ENCODE assay signal across 18 cellular contexts in genomic region chr20:17605131-17605660, GRCh38. TPM values are rescaled to one million over a fixed set of nuclear protein-coding genes. Genes with fewer than 3 reads are reported as not detected.
DNase-seq lines count a peak whose midpoint lies in the region; ATAC-seq and TF ChIP-seq lines count a peak whose summit lies in the region.
"Had no signal": no experiment of that assay in that cellular context is flagged by ENCODE, and none has a peak within 500 bp of the region (broad histone marks: within the 10 kb centered on the region; RNA-seq: fewer than 3 reads in every experiment).

No MANE protein-coding gene starts in this region.

- no peak overlapping the region for H2BK12ac ChIP-seq in neuronal stem cell (ENCODE audit: low read length)

- H3K4me3 Mint-ChIP-seq in osteocyte (ENCODE audit: unreplicated experiment) = no peak overlapping the region
- H3K4me3 Mint-ChIP-seq: activated CD4-positive, alpha-beta T cell treated with anti-CD3 and anti-CD28 coated beads for 36 hours; naive B cell had no signal

- H2AFZ ChIP-seq in neuronal stem cell (ENCODE audit: low read length) = no peak overlapping the region

- no peaks in the 10 kb centered on the region for H3K27me3 ChIP-seq in neuronal stem cell (ENCODE audit: control insufficient read depth in 3 of 3, insufficient read depth in 3 of 3, low read depth in 1 of 3, low read length in 3 of 3)
- H3K27me3 ChIP-seq: right atrium auricular region had no signal

- peaks cover 5 to 76% of the 10 kb centered on the region in 2 donors for H3K36me3 ChIP-seq in neuronal stem cell (replicated peaks in 1 of 2; ENCODE audit: control insufficient read depth in 2 of 2, insufficient read depth in 2 of 2, low read length in 2 of 2)

- ATAC-seq in HG03196 (IDR thresholded peaks at IDR 0.05; ENCODE audit: unreplicated experiment) (no peak), HG03354 (IDR thresholded peaks at IDR 0.05; ENCODE audit: poor library complexity, severe bottlenecking, unreplicated experiment) (no peak), HG02759 (IDR thresholded peaks at IDR 0.05; ENCODE audit: unreplicated experiment) (no peak)
- ATAC-seq: activated CD4-positive, alpha-beta T cell treated with anti-CD3 and anti-CD28 coated beads for 36 hours had no signal

- H3K4me2 ChIP-seq in neuronal stem cell (ENCODE audit: insufficient read depth, low read length, poor library complexity, severe bottlenecking) = no peak overlapping the region

- no peak overlapping the region for H2AK5ac ChIP-seq in neuronal stem cell (ENCODE audit: low read depth, low read length)

- H3K18ac ChIP-seq in neuronal stem cell (ENCODE audit: low read length) = no peak overlapping the region

- no peaks in the 10 kb centered on the region for H3K27me3 Mint-ChIP-seq in osteocyte (ENCODE audit: unreplicated experiment)
- H3K27me3 Mint-ChIP-seq: activated CD4-positive, alpha-beta T cell treated with anti-CD3 and anti-CD28 coated beads for 36 hours; naive B cell had no signal

- peak; percentile 94 for DNase-seq in LNCaP clone FGC (ENCODE audit: low read depth)
- peak; percentile 28 for DNase-seq in kidney tubule cell (ENCODE audit: low spot score)
- DNase-seq in osteocyte (ENCODE audit: extremely low spot score, unreplicated experiment) = no peak
- no peak for DNase-seq in neuronal stem cell (ENCODE audit: low spot score)
- DNase-seq: activated CD4-positive, alpha-beta T cell treated with anti-CD3 and anti-CD28 coated beads for 36 hours; AML-193; cerebellar nuclear complex; DMS153; IMR-90; naive B cell; NCI-H82; stimulated activated CD4-positive, alpha-beta T cell treated with anti-CD3 and anti-CD28 coated beads, Interleukin-4, amount 100 ng/mL, for 1 hour; T-helper 2 cell had no signal

- H3K9me3 Mint-ChIP-seq in osteocyte (ENCODE audit: unreplicated experiment) = no peaks in the 10 kb centered on the region
- H3K9me3 Mint-ChIP-seq: naive B cell had no signal

- no peak overlapping the region for H2BK120ac ChIP-seq in neuronal stem cell (ENCODE audit: low read depth, low read length)

- no peak overlapping the region for H3K14ac ChIP-seq in neuronal stem cell (ENCODE audit: low read length)

- peak overlapping the region; percentile 61 for H3K27ac Mint-ChIP-seq in osteocyte (ENCODE audit: unreplicated experiment)
- H3K27ac Mint-ChIP-seq: activated CD4-positive, alpha-beta T cell treated with anti-CD3 and anti-CD28 coated beads for 36 hours had no signal

- peaks cover 46% of the 10 kb centered on the region for H3K36me3 Mint-ChIP-seq in osteocyte (ENCODE audit: unreplicated experiment)

- H3K4ac ChIP-seq in neuronal stem cell (ENCODE audit: low read length) = no peak overlapping the region

- no peak overlapping the region for H3K23ac ChIP-seq in neuronal stem cell (ENCODE audit: low read depth, low read length, poor library complexity)

- H2BK15ac ChIP-seq in neuronal stem cell (ENCODE audit: low read length) = no peak overlapping the region

- no peak overlapping the region for H4K91ac ChIP-seq in neuronal stem cell (ENCODE audit: low read depth, low read length, poor library complexity)

- H2BK5ac ChIP-seq in neuronal stem cell (ENCODE audit: low read length) = no peak overlapping the region

- H3K4me1 ChIP-seq in neuronal stem cell (ENCODE audit: control insufficient read depth in 2 of 2, insufficient read depth in 1 of 2, low read depth in 1 of 2, low read length in 2 of 2) = peaks cover 2 to 6% of the 10 kb centered on the region in 2 donors

- no peak overlapping the region for H3K9ac ChIP-seq in neuronal stem cell (ENCODE audit: low read depth, low read length, poor library complexity)

- H3K4me3 ChIP-seq in LNCaP clone FGC (ENCODE audit: low read depth, low read length) (peak overlapping the region; percentile 25), neuronal stem cell (ENCODE audit: low read length in 2 of 2) (no peak overlapping the region)
- H3K4me3 ChIP-seq: right atrium auricular region had no signal

- H3K27ac ChIP-seq in C4-2B = peak overlapping the region; percentile 90
- H3K27ac ChIP-seq in neuronal stem cell (replicated peaks; ENCODE audit: low read length) = no peak overlapping the region
- H3K27ac ChIP-seq: right atrium auricular region had no signal

- no peaks in the 10 kb centered on the region for H3K9me3 ChIP-seq in neuronal stem cell (replicated peaks in 1 of 2; ENCODE audit: control insufficient read depth in 2 of 2, insufficient read depth in 1 of 2, low read depth in 1 of 2, low read length in 2 of 2)
- H3K9me3 ChIP-seq: right atrium auricular region had no signal

- no peak overlapping the region for H4K8ac ChIP-seq in neuronal stem cell (ENCODE audit: low read depth, low read length)

- no CpG with 5 or more reads among the region's 5 CpGs for WGBS in neuronal stem cell (ENCODE audit: extremely low coverage in 2 of 2, insufficient read length in 2 of 2, insufficient replicate concordance in 1 of 2), 2 donors

- no peaks in the 10 kb centered on the region for H3K79me1 ChIP-seq in neuronal stem cell (ENCODE audit: low read depth, low read length)

- no peak for TF ChIP-seq CTCF in C4-2B (conservative IDR thresholded peaks at IDR 0.05)
- 0 out of 2 replicates have a peak, but pooled peaks have one; percentile 14 for TF ChIP-seq CTCF in LNCaP clone FGC (IDR thresholded peaks at IDR 0.05; ENCODE audit: control insufficient read depth, extremely low read depth, insufficient read depth)
- no peak for TF ChIP-seq CTCF in osteocyte (IDR thresholded peaks at IDR 0.05)

- peaks cover 62% of the 10 kb centered on the region for H3K4me1 Mint-ChIP-seq in osteocyte (ENCODE audit: unreplicated experiment)

RNA-seq across cellular contexts. Expression of gene DSTN, which starts 35.3 kb away (rescaled TPM):
- 676 and 684 TPM in 2 replicates for total RNA-seq in osteocyte
- 252 TPM for polyA plus RNA-seq in neuronal stem cell (2013, experiment 1 of 2)
- 243 TPM for polyA plus RNA-seq in neuronal stem cell (2013, experiment 2 of 2)

Comparison
In these comparisons a context has a peak if more than half of its experiments do, and no peak if none do; other contexts are left out.
1. DNase-seq: peak in LNCaP clone FGC (single experiment) and kidney tubule cell (single experiment); none in osteocyte (single experiment) and neuronal stem cell (single experiment).